11 cellular contexts compared by ENCODE assay signal in genomic region chr1:23283660-23284602, GRCh38.
DNase-seq lines count a peak whose midpoint lies in the region; ATAC-seq, FAIRE-seq and TF ChIP-seq lines count a peak whose summit lies in the region.
"Had no signal": no experiment of that assay in that cellular context is flagged by ENCODE, and none has a peak within 500 bp of the region (broad histone marks: within the 10 kb centered on the region; RNA-seq: fewer than 3 reads in every experiment).

No MANE protein-coding gene starts in this region.

- no peaks in the 10 kb centered on the region for H3K9me3 ChIP-seq in A549
- H3K9me3 ChIP-seq in HEK293 (ENCODE audit: control insufficient read depth, insufficient read depth, low read depth, low read length) = no peaks in the 10 kb centered on the region
- H3K9me3 ChIP-seq in body of pancreas = no peaks in the 10 kb centered on the region
- H3K9me3 ChIP-seq: esophagus squamous epithelium had no signal

- TF ChIP-seq EP300 in A549 (IDR thresholded peaks at IDR 0.05) = no peak

- H3K27ac Mint-ChIP-seq in T-helper 2 cell treated with Interferon-gamma antibody and Interleukin-4, amounts not matched to agents 5 μg/mL and 100 μg/mL, for 36 hours = no peak overlapping the region

- peak overlapping the region; percentile 78 for H3K4me2 ChIP-seq in A549

- ATAC-seq in A549 (peak in 1 of 2 experiments; percentile 52; a peak in 2 of 6 replicates), body of pancreas (peak; percentile 81), GM21717 (IDR thresholded peaks at IDR 0.05; ENCODE audit: unreplicated experiment) (no peak), left ventricle myocardium superior (no peak)

- FAIRE-seq in A549 (lab: Jason Lieb, UNC) = no peak

- POLR2A ChIA-PET in A549 (lab: Yijun Ruan, JAX) = no interaction called here
- POLR2A ChIA-PET in HEK293 (lab: Yijun Ruan, JAX) = interaction anchor here (0.8 to 1.3 kb wide), 2 partner anchors 12 to 60 kb away, joined by 3 read pairs; partner anchors contain the start of gene HNRNPR

- peaks cover 33 to 95% of the 10 kb centered on the region in 2 experiments for H3K36me3 ChIP-seq in HEK293 (ENCODE audit: control insufficient read depth in 2 of 2, insufficient read depth in 1 of 2, low read length in 2 of 2)
- no peaks in the 10 kb centered on the region for H3K36me3 ChIP-seq in body of pancreas (replicated peaks in 1 of 2; ENCODE audit: insufficient read depth in 1 of 2, low read depth in 2 of 2)

- H3K4me1 Mint-ChIP-seq in T-helper 2 cell treated with Interferon-gamma antibody and Interleukin-4, amounts not matched to agents 5 μg/mL and 100 μg/mL, for 36 hours (ENCODE audit: low read depth) = no peaks in the 10 kb centered on the region

- no peak overlapping the region for H3K4me3 Mint-ChIP-seq in T-helper 2 cell treated with Interferon-gamma antibody and Interleukin-4, amounts not matched to agents 5 μg/mL and 100 μg/mL, for 36 hours

- intact Hi-C loops in body of pancreas (cut with DNase I) = no loop called here
- intact Hi-C loops in left ventricle myocardium superior (cut with micrococcal nuclease) = no loop called here

- no peaks in the 10 kb centered on the region for H3K27me3 Mint-ChIP-seq in T-helper 2 cell treated with Interferon-gamma antibody and Interleukin-4, amounts not matched to agents 5 μg/mL and 100 μg/mL, for 36 hours (ENCODE audit: low read depth)

- CTCF ChIA-PET in A549 (lab: Yijun Ruan, JAX) (interaction anchor here (1.1 kb wide), 1 partner anchor 68 kb away, joined by 3 read pairs; no protein-coding TSS in a partner anchor), HEK293 (lab: Yijun Ruan, JAX) (interaction anchor here (0.7 to 1.4 kb wide), 2 partner anchors 120 to 125 kb away, joined by 3 to 4 read pairs; no protein-coding TSS in a partner anchor)

- H3K4me3 ChIP-seq in A549 (peak overlapping the region; percentile 6; the same call in 1 of the 3 replicates), HEK293 (ENCODE audit: low read depth, low read length) (no peak overlapping the region), body of pancreas (no peak overlapping the region)
- H3K4me3 ChIP-seq: esophagus squamous epithelium had no signal

- no peaks in the 10 kb centered on the region for H3K27me3 ChIP-seq in body of pancreas
- H3K27me3 ChIP-seq: esophagus squamous epithelium had no signal

- H3K27ac ChIP-seq in A549 (peak overlapping the region; percentile 62 to 64; a peak in 5 of 6 replicates), HEK293 (ENCODE audit: extremely low read depth, low read depth, low read length) (no peak overlapping the region), body of pancreas (peak overlapping the region in 3 of 4 donors; percentile 5 to 72 (median 48))
- H3K27ac ChIP-seq: parathyroid adenoma had no signal

- TF ChIP-seq CTCF in A549 (IDR thresholded peaks at IDR 0.05) (no peak), HEK293 (tag by site-specific recombination; IDR thresholded peaks at IDR 0.05) (no peak), body of pancreas (IDR thresholded peaks at IDR 0.05) (no peak)

- no peaks in the 10 kb centered on the region for H3K9me3 Mint-ChIP-seq in T-helper 2 cell treated with Interferon-gamma antibody and Interleukin-4, amounts not matched to agents 5 μg/mL and 100 μg/mL, for 36 hours

- WGBS in A549 (ENCODE audit: missing lambda C conversion rate) = 62% methylated on average over 4 of the region's 4 CpGs
- 54 to 57% methylated on average over 4 of the region's 4 CpGs for WGBS in body of pancreas, 2 donors

- peaks cover 47% of the 10 kb centered on the region for H3K4me1 ChIP-seq in A549
- peaks cover 8% of the 10 kb centered on the region; the same call in 1 of the 2 replicates for H3K4me1 ChIP-seq in HEK293 (ENCODE audit: control insufficient read depth, insufficient read depth, low read length)
- peaks cover 38% of the 10 kb centered on the region for H3K4me1 ChIP-seq in body of pancreas
- H3K4me1 ChIP-seq: parathyroid adenoma had no signal

- H3K36me3 Mint-ChIP-seq in T-helper 2 cell treated with Interferon-gamma antibody and Interleukin-4, amounts not matched to agents 5 μg/mL and 100 μg/mL, for 36 hours (ENCODE audit: low read depth) = peaks cover 47% of the 10 kb centered on the region

- DNase-seq in A549 (ENCODE audit: low read depth in 1 of 2, low spot score in 1 of 2) = no peak
- no peak for DNase-seq in body of pancreas
- DNase-seq in kidney tubule cell (ENCODE audit: low spot score) = peak; percentile 37
- DNase-seq in left ventricle myocardium superior = no peak
- DNase-seq in activated effector memory CD4-positive, alpha-beta T cell treated with Interleukin-2 at 50 U/mL for 16 hours = no peak
- DNase-seq in T-helper 2 cell treated with Interferon-gamma antibody and Interleukin-4, amounts not matched to agents 5 μg/mL and 100 μg/mL, for 36 hours (ENCODE audit: low spot score) = no peak
- DNase-seq: activated CD8-positive, alpha-beta memory T cell treated with anti-CD3 and anti-CD28 coated beads, Interleukin-2, amount 50 U/mL, for 4 hours; esophagus squamous epithelium had no signal

- TF ChIP-seq POLR2A in A549 (IDR thresholded peaks at IDR 0.05; ENCODE audit: low read length) (no peak), body of pancreas (IDR thresholded peaks at IDR 0.05) (no peak)

- no peak for TF ChIP-seq RAD21 in A549 (conservative IDR thresholded peaks at IDR 0.05 in 1 of 2, IDR thresholded peaks at IDR 0.05 in 1 of 2)

TF ChIP-seq in A549, 52 proteins besides CTCF, POLR2A, EP300 and RAD21:
- TF ChIP-seq RCOR1 (IDR thresholded peaks at IDR 0.05; ENCODE audit: low read depth, low read length) = no peak
- TF ChIP-seq CEBPB (IDR thresholded peaks at IDR 0.05) = 0 out of 4 replicates have a peak, but pooled peaks of 1 of the 2 experiments have one; percentile 14
- no peak for TF ChIP-seq ZC3H11A (IDR thresholded peaks at IDR 0.05)

TF ChIP-seq in HEK293, 187 proteins besides CTCF, POLR2A, EP300 and RAD21:
- TF ChIP-seq ZNF600 (tag by site-specific recombination; IDR thresholded peaks at IDR 0.05) = peak; percentile 54; the same call in 1 of the 2 replicates
- TF ChIP-seq ZNF366 (tag by site-specific recombination; conservative IDR thresholded peaks at IDR 0.05) = 0 out of 2 replicates have a peak, but pooled peaks have one; percentile 7
- TF ChIP-seq ZNF121 (tag by site-specific recombination; IDR thresholded peaks at IDR 0.05) = peak; percentile 85
- TF ChIP-seq ZNF23 (tag by site-specific recombination; IDR thresholded peaks at IDR 0.05; ENCODE audit: borderline replicate concordance) = no peak
- TF ChIP-seq ZNF626 (tag by site-specific recombination; IDR thresholded peaks at IDR 0.05) = no peak
- TF ChIP-seq ZNF530 (tag by site-specific recombination; IDR thresholded peaks at IDR 0.05; ENCODE audit: low read depth) = no peak
- no peak for TF ChIP-seq ZNF16 (tag by site-specific recombination; IDR thresholded peaks at IDR 0.05; ENCODE audit: low read depth)
- TF ChIP-seq IKZF3 (tag by site-specific recombination; IDR thresholded peaks at IDR 0.05) = no peak
- peak; percentile 17; the same call in 1 of the 2 replicates for TF ChIP-seq PRDM1 (tag by site-specific recombination; IDR thresholded peaks at IDR 0.05)
- no peak for TF ChIP-seq KLF16 (tag by site-specific recombination; IDR thresholded peaks at IDR 0.05)
- TF ChIP-seq TCF7L2 (IDR thresholded peaks at IDR 0.05; ENCODE audit: borderline replicate concordance, low read depth, low read length) = no peak
- TF ChIP-seq ZNF274 (IDR thresholded peaks at IDR 0.05; ENCODE audit: low read length) = no peak
- TF ChIP-seq ZNF274 (tag by site-specific recombination; IDR thresholded peaks at IDR 0.05; ENCODE audit: borderline replicate concordance) = no peak
- no peak for TF ChIP-seq SETDB1 (IDR thresholded peaks at IDR 0.05; ENCODE audit: insufficient read length, low read length)
- TF ChIP-seq ZEB2 (tag by site-specific recombination; IDR thresholded peaks at IDR 0.05) = no peak
